In the genomic region with DNA sequence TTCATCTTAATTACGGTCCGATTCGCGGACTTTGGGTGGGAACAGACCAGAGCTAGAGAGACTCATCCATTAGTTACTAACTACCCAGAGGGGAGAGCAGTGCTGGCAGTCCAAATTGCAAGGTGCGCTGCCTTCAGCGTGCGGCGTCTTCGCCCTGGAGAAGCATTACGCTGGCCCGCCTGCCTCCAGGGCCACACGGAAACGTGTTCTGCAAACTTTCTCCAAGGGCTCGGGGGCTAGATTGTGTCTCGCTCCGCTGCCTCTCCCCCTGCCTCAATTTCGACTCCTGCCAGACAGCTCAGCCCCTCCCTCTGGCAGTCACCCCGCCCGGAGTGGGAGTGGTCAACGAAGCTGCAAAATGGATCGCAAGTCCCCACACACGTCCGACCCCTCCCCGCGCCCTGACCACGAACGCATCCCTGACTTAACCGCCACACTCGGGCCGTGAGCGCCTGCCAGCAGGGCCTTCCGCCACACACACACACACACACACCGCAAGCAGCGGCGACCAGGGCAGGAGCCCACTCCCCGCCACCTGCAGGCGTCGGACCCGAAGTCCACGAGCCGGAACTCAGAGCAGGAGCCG, we compare ENCODE assay signal across 1 cellular context.
TF ChIP-seq lines count a peak whose summit lies in the region.

No MANE protein-coding gene starts in this region.

TF ChIP-seq in HepG2, 621 proteins besides CTCF, POLR2A, EP300 and RAD21 (continued from another document):
- TF ChIP-seq, protein P1, sequence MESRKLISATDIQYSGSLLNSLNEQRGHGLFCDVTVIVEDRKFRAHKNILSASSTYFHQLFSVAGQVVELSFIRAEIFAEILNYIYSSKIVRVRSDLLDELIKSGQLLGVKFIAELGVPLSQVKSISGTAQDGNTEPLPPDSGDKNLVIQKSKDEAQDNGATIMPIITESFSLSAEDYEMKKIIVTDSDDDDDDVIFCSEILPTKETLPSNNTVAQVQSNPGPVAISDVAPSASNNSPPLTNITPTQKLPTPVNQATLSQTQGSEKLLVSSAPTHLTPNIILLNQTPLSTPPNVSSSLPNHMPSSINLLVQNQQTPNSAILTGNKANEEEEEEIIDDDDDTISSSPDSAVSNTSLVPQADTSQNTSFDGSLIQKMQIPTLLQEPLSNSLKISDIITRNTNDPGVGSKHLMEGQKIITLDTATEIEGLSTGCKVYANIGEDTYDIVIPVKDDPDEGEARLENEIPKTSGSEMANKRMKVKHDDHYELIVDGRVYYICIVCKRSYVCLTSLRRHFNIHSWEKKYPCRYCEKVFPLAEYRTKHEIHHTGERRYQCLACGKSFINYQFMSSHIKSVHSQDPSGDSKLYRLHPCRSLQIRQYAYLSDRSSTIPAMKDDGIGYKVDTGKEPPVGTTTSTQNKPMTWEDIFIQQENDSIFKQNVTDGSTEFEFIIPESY (CRISPR knock-in tag; IDR thresholded peaks at IDR 0.05), result 0 out of 2 replicates have a peak, but pooled peaks have one; percentile 16
TF ChIP-seq in HepG2: peak in this region for 1.
